In genomic region chr11:67954251-67954650, GRCh38 we compare ENCODE assay signal across 1 cellular context. TPM values are rescaled to one million over a fixed set of nuclear protein-coding genes. Genes with fewer than 3 reads are reported as not detected.
"Had no signal": no experiment of that assay in that cellular context is flagged by ENCODE, and none has a peak within 500 bp of the region (broad histone marks: within the 10 kb centered on the region; RNA-seq: fewer than 3 reads in every experiment).

No MANE protein-coding gene starts in this region.

RNA-seq across cellular contexts. Expression of gene ALDH3B1, which starts 55.9 kb away (rescaled TPM):
- total RNA-seq: T-helper 2 cell treated with Interferon-gamma antibody and Interleukin-4, amounts not matched to agents 100 ng/mL and 5 ng/mL, for 36 hours had no signal
